Comparison of ENCODE assay signal across 12 cellular contexts in genomic region chrX:20500171-20500865, GRCh38.
A peak's percentile ranks its signal among the peaks of the same experiment; 100 is the strongest.
DNase-seq lines count a peak whose midpoint lies in the region; ATAC-seq and TF ChIP-seq lines count a peak whose summit lies in the region.
"Had no signal": no experiment of that assay in that cellular context is flagged by ENCODE, and none has a peak within 500 bp of the region (broad histone marks: within the 10 kb centered on the region; RNA-seq: fewer than 3 reads in every experiment).

No MANE protein-coding gene starts in this region.

- peaks cover 11% of the 10 kb centered on the region for H3K27me3 Mint-ChIP-seq in central memory CD8-positive, alpha-beta T cell

- no peaks in the 10 kb centered on the region for H3K79me2 ChIP-seq in KMS-11 (ENCODE audit: insufficient read depth, low read depth)

- H3K9me3 Mint-ChIP-seq in central memory CD8-positive, alpha-beta T cell: no peaks in the 10 kb centered on the region

- no peak overlapping the region for H3K9ac ChIP-seq in KMS-11

- H3K4me1 ChIP-seq in KMS-11 (ENCODE audit: low read depth, poor library complexity, severe bottlenecking) (peaks cover 42% of the 10 kb centered on the region), foreskin keratinocyte (no peaks in the 10 kb centered on the region), gastrocnemius medialis (no peaks in the 10 kb centered on the region)

- H3K4me3 Mint-ChIP-seq in central memory CD8-positive, alpha-beta T cell: peak overlapping the region; percentile 41
- H3K4me3 Mint-ChIP-seq: CD14-positive monocyte had no signal

- in situ Hi-C loops in GM13976 (cut with MboI; ENCODE audit: low sequenced_read_pairs, unreplicated experiment): loop anchor here (25.0 kb wide), 1 partner anchor 987 kb away; no protein-coding TSS in a partner anchor
- in situ Hi-C loops in gastrocnemius medialis (cut with MboI; ENCODE audit: low sequenced_read_pairs in 4 of 4): loop anchor here in 2 of 4 donors (25.0 kb wide), 2 partner anchors 88 to 1237 kb away; no protein-coding TSS in a partner anchor

- H3K27ac ChIP-seq in KMS-11: peak overlapping the region; percentile 26; the same call in 1 of the 2 replicates
- no peak overlapping the region for H3K27ac ChIP-seq in foreskin keratinocyte
- no peak overlapping the region for H3K27ac ChIP-seq in gastrocnemius medialis

- H3K36me3 ChIP-seq in KMS-11 (ENCODE audit: insufficient read depth): no peaks in the 10 kb centered on the region
- no peaks in the 10 kb centered on the region for H3K36me3 ChIP-seq in gastrocnemius medialis

- H3K27me3 ChIP-seq in KMS-11 (ENCODE audit: insufficient read depth, low read depth) (no peaks in the 10 kb centered on the region), foreskin keratinocyte (no peaks in the 10 kb centered on the region), gastrocnemius medialis (no peaks in the 10 kb centered on the region)

- no peak for TF ChIP-seq CTCF in KMS-11 (conservative IDR thresholded peaks at IDR 0.05; ENCODE audit: low read depth, low read length)
- TF ChIP-seq CTCF in foreskin keratinocyte (conservative IDR thresholded peaks at IDR 0.05): no peak
- TF ChIP-seq CTCF in GM13976 (IDR thresholded peaks at IDR 0.05; ENCODE audit: borderline replicate concordance, control extremely low read depth, extremely low read depth, insufficient read depth, missing control alignments): no peak
- TF ChIP-seq CTCF in gastrocnemius medialis (IDR thresholded peaks at IDR 0.05 in 4 of 5, conservative IDR thresholded peaks at IDR 0.05 in 1 of 5): no peak

- H3K9me3 ChIP-seq in gastrocnemius medialis: no peaks in the 10 kb centered on the region

- H3K4me3 ChIP-seq in KMS-11 (IDR thresholded peaks at IDR 0.05; ENCODE audit: insufficient read depth, low read depth, low read length) (no peak overlapping the region), gastrocnemius medialis (no peak overlapping the region)

- no peaks in the 10 kb centered on the region for H4K20me1 ChIP-seq in KMS-11 (ENCODE audit: insufficient read depth)

- DNase-seq in central memory CD8-positive, alpha-beta T cell (ENCODE audit: low spot score in 2 of 2): no peak
- DNase-seq in foreskin keratinocyte (no peak), GM13976 (ENCODE audit: low spot score) (no peak), gastrocnemius medialis (no peak), HPDE6-E6E7 (ENCODE audit: extremely low spot score) (no peak)
- DNase-seq: NCI-H1048; occipital lobe; stimulated activated CD4-positive, alpha-beta T cell treated with anti-CD3 and anti-CD28 coated beads, Interleukin-1b, Interleukin-23, amount 100 ng/mL, for 48 hours had no signal

- ATAC-seq in GM18511 (IDR thresholded peaks at IDR 0.05; ENCODE audit: unreplicated experiment): peak; percentile 89
- ATAC-seq in GM21381 (IDR thresholded peaks at IDR 0.05; ENCODE audit: unreplicated experiment): peak; percentile 64
- ATAC-seq in central memory CD8-positive, alpha-beta T cell (replicated peaks; ENCODE audit: extremely low read depth, poor library complexity, severe bottlenecking): peak; percentile 58
- ATAC-seq in foreskin keratinocyte: no peak
- ATAC-seq in gastrocnemius medialis: no peak

- no peak overlapping the region for H2AFZ ChIP-seq in KMS-11 (ENCODE audit: low read depth)

- peaks cover 10% of the 10 kb centered on the region for H3K4me1 Mint-ChIP-seq in central memory CD8-positive, alpha-beta T cell
- H3K4me1 Mint-ChIP-seq: CD14-positive monocyte had no signal

- H3K27ac Mint-ChIP-seq in central memory CD8-positive, alpha-beta T cell (ENCODE audit: low read depth): no peak overlapping the region
- H3K27ac Mint-ChIP-seq: CD14-positive monocyte had no signal

- peak overlapping the region; percentile 76 for H3K4me2 ChIP-seq in KMS-11

- intact Hi-C loops in gastrocnemius medialis (cut with DNase I; ENCODE audit: low total_unique reads): no loop called here

- TF ChIP-seq POLR2A in gastrocnemius medialis (IDR thresholded peaks at IDR 0.05): no peak

- no peaks in the 10 kb centered on the region for H3K36me3 Mint-ChIP-seq in central memory CD8-positive, alpha-beta T cell (ENCODE audit: insufficient read depth)
- H3K36me3 Mint-ChIP-seq: CD14-positive monocyte had no signal

Comparison
In these comparisons a context has a peak if more than half of its experiments do, and no peak if none do; other contexts are left out.
1. ATAC-seq: peak in GM18511 (single experiment), GM21381 (single experiment) and central memory CD8-positive, alpha-beta T cell (single experiment); none in foreskin keratinocyte (single experiment) and gastrocnemius medialis (0 of 2).